ENCODE assay signal across 10 cellular contexts in the genomic region with DNA sequence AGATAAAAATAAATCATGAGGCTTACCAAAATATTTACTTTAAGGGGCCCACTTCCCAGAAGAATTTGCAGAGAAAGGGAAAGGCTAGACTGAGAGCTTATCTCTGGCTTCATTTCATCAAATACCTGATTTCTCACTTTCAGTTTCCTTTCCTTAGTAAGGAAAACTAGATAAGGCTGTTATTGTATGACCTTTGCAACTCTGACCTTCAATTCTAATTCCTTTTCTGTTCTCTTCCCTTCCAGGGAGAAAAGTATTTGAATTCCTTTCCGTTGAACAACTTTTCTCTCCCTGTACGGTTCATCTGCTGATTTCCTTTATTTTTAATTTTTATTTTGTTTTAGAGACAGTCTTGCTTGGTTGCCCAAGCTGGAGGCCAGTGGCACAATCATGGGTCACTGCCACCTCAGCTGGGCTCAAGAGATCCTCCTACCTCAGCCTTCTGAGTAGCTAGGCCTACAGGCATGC. TPM values are rescaled to one million over a fixed set of nuclear protein-coding genes. Genes with fewer than 3 reads are reported as not detected.
DNase-seq lines count a peak whose midpoint lies in the region; ATAC-seq, FAIRE-seq and TF ChIP-seq lines count a peak whose summit lies in the region.
"Had no signal": no experiment of that assay in that cellular context is flagged by ENCODE, and none has a peak within 500 bp of the region (broad histone marks: within the 10 kb centered on the region; RNA-seq: fewer than 3 reads in every experiment).

No MANE protein-coding gene starts in this region.

- H3K4me3 ChIP-seq in adipocyte (ENCODE audit: low read length) (no peak overlapping the region), HepG2 (replicated peaks in 1 of 3; ENCODE audit: insufficient read depth in 1 of 3, low read depth in 2 of 3, low read length in 3 of 3) (peak overlapping the region in 1 of 3 experiments; percentile 26; a peak in 2 of 6 replicates), transverse colon (no peak overlapping the region)
- H3K4me3 ChIP-seq in effector memory CD4-positive, alpha-beta T cell (ENCODE audit: insufficient read depth, low read depth, low read length, poor library complexity, severe bottlenecking) = no peak overlapping the region
- no peak overlapping the region for H3K4me3 ChIP-seq in CD8-positive, alpha-beta T cell (ENCODE audit: low read depth, low read length)
- H3K4me3 ChIP-seq: SJCRH30 had no signal

- TF ChIP-seq POLR2A in HepG2 (IDR thresholded peaks at IDR 0.05; ENCODE audit: insufficient read depth in 1 of 2, low read depth in 2 of 2, low read length in 2 of 2) (no peak), transverse colon (IDR thresholded peaks at IDR 0.05) (no peak)

- H3K4me2 ChIP-seq in HepG2 (ENCODE audit: low read depth, low read length) = peak overlapping the region; percentile 55

- H3K4me1 ChIP-seq in adipocyte (ENCODE audit: control insufficient read depth, insufficient read depth, low read length) = peaks cover 39% of the 10 kb centered on the region
- H3K4me1 ChIP-seq in HepG2 (ENCODE audit: insufficient read depth, low read length) = peaks cover 57% of the 10 kb centered on the region
- peaks cover 3 to 12% (median 10%) of the 10 kb centered on the region in 4 donors for H3K4me1 ChIP-seq in transverse colon
- no peaks in the 10 kb centered on the region for H3K4me1 ChIP-seq in effector memory CD4-positive, alpha-beta T cell (ENCODE audit: control insufficient read depth, insufficient read depth, low read length, poor library complexity, severe bottlenecking)
- H3K4me1 ChIP-seq in CD8-positive, alpha-beta T cell (ENCODE audit: insufficient read depth, low read length) = peaks cover 7% of the 10 kb centered on the region
- H3K4me1 ChIP-seq: SJCRH30 had no signal

- peak overlapping the region; percentile 97 for H3K27ac Mint-ChIP-seq in activated T-cell treated with anti-CD3 and anti-CD28 coated beads, Interleukin-2, amount 50 U/mL, for 24 hours
- no peak overlapping the region for H3K27ac Mint-ChIP-seq in CD8-positive, alpha-beta T cell
- H3K27ac Mint-ChIP-seq: dendritic cell treated with granulocyte-macrophage colony-stimulating factor and Interleukin-4, amounts not matched to agents 40 ng/mL and 50 ng/mL, for 4 days had no signal

- no peak overlapping the region for H3K27ac ChIP-seq in HepG2 (ENCODE audit: extremely low read length, insufficient read depth, low read length)
- H3K27ac ChIP-seq in transverse colon = peak overlapping the region; percentile 47 to 66 (median 57)
- no peak overlapping the region for H3K27ac ChIP-seq in effector memory CD4-positive, alpha-beta T cell (ENCODE audit: insufficient read depth, low read length, poor library complexity, severe bottlenecking)
- no peak overlapping the region for H3K27ac ChIP-seq in CD8-positive, alpha-beta T cell (ENCODE audit: low read depth, low read length)
- H3K27ac ChIP-seq: SJCRH30 had no signal

- ATAC-seq in HepG2 (peak; percentile 23), HG02840 (IDR thresholded peaks at IDR 0.05; ENCODE audit: low FRiP score, unreplicated experiment) (no peak)
- no peak for ATAC-seq in CD8-positive, alpha-beta T cell

- no peaks in the 10 kb centered on the region for H3K79me2 ChIP-seq in HepG2 (ENCODE audit: insufficient read depth, low read length)

- intact Hi-C loops in HepG2 (cut with micrococcal nuclease; ENCODE audit: unreplicated experiment) = no loop called here
- intact Hi-C loops in transverse colon (cut with DNase I; ENCODE audit: low total_unique reads) = no loop called here
- intact Hi-C loops in CD8-positive, alpha-beta T cell (cut with DNase I, micrococcal nuclease) = no loop called here

- peaks cover 21% of the 10 kb centered on the region for H3K36me3 Mint-ChIP-seq in activated T-cell treated with anti-CD3 and anti-CD28 coated beads, Interleukin-2, amount 50 U/mL, for 24 hours (ENCODE audit: low read depth)
- peaks cover 2% of the 10 kb centered on the region for H3K36me3 Mint-ChIP-seq in CD8-positive, alpha-beta T cell

- no peak for TF ChIP-seq CTCF in HepG2 (CRISPR knock-in tag; IDR thresholded peaks at IDR 0.05)
- TF ChIP-seq CTCF in transverse colon (IDR thresholded peaks at IDR 0.05) = no peak
- TF ChIP-seq CTCF in CD8-positive, alpha-beta T cell (IDR thresholded peaks at IDR 0.05) = no peak

- WGBS in HepG2 (ENCODE audit: low lambda C conversion rate) = 3% methylated on average over 2 of the region's 2 CpGs
- WGBS in transverse colon (ENCODE audit: low coverage in 1 of 2), 2 donors = 13 to 20% methylated on average over 2 of the region's 2 CpGs

- H3K36me3 ChIP-seq in adipocyte (ENCODE audit: control insufficient read depth, insufficient read depth, low read length, severe bottlenecking) (peaks cover 9% of the 10 kb centered on the region), HepG2 (replicated peaks in 1 of 2; ENCODE audit: control insufficient read depth in 1 of 2, insufficient read depth in 2 of 2, low read length in 2 of 2) (no peaks in the 10 kb centered on the region), transverse colon (no peaks in the 10 kb centered on the region)
- no peaks in the 10 kb centered on the region for H3K36me3 ChIP-seq in effector memory CD4-positive, alpha-beta T cell (ENCODE audit: control insufficient read depth, insufficient read depth, low read length)
- no peaks in the 10 kb centered on the region for H3K36me3 ChIP-seq in CD8-positive, alpha-beta T cell (ENCODE audit: insufficient read depth, low read length)
- H3K36me3 ChIP-seq: SJCRH30 had no signal

- no peak overlapping the region for H3K4me3 Mint-ChIP-seq in activated T-cell treated with anti-CD3 and anti-CD28 coated beads, Interleukin-2, amount 50 U/mL, for 24 hours
- no peak overlapping the region for H3K4me3 Mint-ChIP-seq in CD8-positive, alpha-beta T cell
- H3K4me3 Mint-ChIP-seq: dendritic cell treated with granulocyte-macrophage colony-stimulating factor and Interleukin-4, amounts not matched to agents 40 ng/mL and 50 ng/mL, for 4 days had no signal

- peak overlapping the region; percentile 29 for H3K9ac ChIP-seq in adipocyte (ENCODE audit: low read length)
- peak overlapping the region; percentile 26; the same call in 1 of the 2 replicates for H3K9ac ChIP-seq in HepG2 (ENCODE audit: insufficient read depth, low read depth, low read length)

- no peak; a peak in 1 of 4 replicates for TF ChIP-seq EP300 in HepG2 (IDR thresholded peaks at IDR 0.05; ENCODE audit: low read depth in 2 of 2, low read length in 2 of 2)
- TF ChIP-seq EP300 in HepG2 (CRISPR knock-in tag; IDR thresholded peaks at IDR 0.05; ENCODE audit: borderline replicate concordance) = no peak
- no peak for TF ChIP-seq EP300 in transverse colon (IDR thresholded peaks at IDR 0.05; ENCODE audit: low read depth)

- POLR2A ChIA-PET in HepG2 (lab: Yijun Ruan, JAX) = interaction anchor here (1.0 to 3.6 kb wide), 3 partner anchors 9 to 108 kb away, joined by 3 to 18 read pairs (median 10); a partner anchor contains a TSS
- POLR2A ChIA-PET in CD8-positive, alpha-beta T cell (lab: Charles Lee) = no interaction called here

- H3K9me3 Mint-ChIP-seq in activated T-cell treated with anti-CD3 and anti-CD28 coated beads, Interleukin-2, amount 50 U/mL, for 24 hours = no peaks in the 10 kb centered on the region
- H3K9me3 Mint-ChIP-seq in CD8-positive, alpha-beta T cell = no peaks in the 10 kb centered on the region
- H3K9me3 Mint-ChIP-seq: dendritic cell treated with granulocyte-macrophage colony-stimulating factor and Interleukin-4, amounts not matched to agents 40 ng/mL and 50 ng/mL, for 4 days had no signal

- no peaks in the 10 kb centered on the region for H3K27me3 ChIP-seq in adipocyte (replicated peaks; ENCODE audit: control insufficient read depth, insufficient read depth, low read length)
- no peaks in the 10 kb centered on the region for H3K27me3 ChIP-seq in HepG2 (ENCODE audit: control insufficient read depth in 1 of 2, insufficient read depth in 2 of 2, low read length in 2 of 2)
- H3K27me3 ChIP-seq in transverse colon = no peaks in the 10 kb centered on the region
- no peaks in the 10 kb centered on the region for H3K27me3 ChIP-seq in effector memory CD4-positive, alpha-beta T cell (replicated peaks; ENCODE audit: control insufficient read depth, insufficient read depth, low read length, poor library complexity, severe bottlenecking)
- no peaks in the 10 kb centered on the region for H3K27me3 ChIP-seq in CD8-positive, alpha-beta T cell (ENCODE audit: insufficient read depth, low read length)
- H3K27me3 ChIP-seq: SJCRH30 had no signal

- DNase-seq in activated T-cell treated with anti-CD3 and anti-CD28 coated beads, Interleukin-2, amount 50 U/mL, for 24 hours = no peak
- DNase-seq in activated T-cell treated with anti-CD3 and anti-CD28 coated beads, Interleukin-2, amount 50 U/mL, for 1 hour = no peak
- DNase-seq in adipocyte (ENCODE audit: low read depth) (peak; percentile 38), HepG2 (ENCODE audit: low spot score) (peak; percentile 60), transverse colon (no peak)
- DNase-seq in effector memory CD4-positive, alpha-beta T cell = no peak
- DNase-seq in CD8-positive, alpha-beta T cell = no peak
- DNase-seq: SJCRH30 had no signal

- peaks cover 46% of the 10 kb centered on the region for H3K4me1 Mint-ChIP-seq in activated T-cell treated with anti-CD3 and anti-CD28 coated beads, Interleukin-2, amount 50 U/mL, for 24 hours (ENCODE audit: low read depth)
- peaks cover 13% of the 10 kb centered on the region for H3K4me1 Mint-ChIP-seq in CD8-positive, alpha-beta T cell (ENCODE audit: low read depth)

- in situ Hi-C loops in HepG2 (cut with HindIII; ENCODE audit: extremely low pct_ligation_motif_present, low pct_unique_long_range_greater_than_20kb) (loop anchor here (10.0 kb wide), 1 partner anchor 209 kb away; a partner anchor contains a TSS), transverse colon (cut with MboI; ENCODE audit: low pct_ligation_motif_present in 1 of 4, low pct_unique_long_range_greater_than_20kb in 1 of 4, low sequenced_read_pairs in 3 of 4) (loop anchor here (5.0 to 10.0 kb wide), 3 partner anchors 87 to 209 kb away; a partner anchor contains a TSS)

- H3K27me3 Mint-ChIP-seq in activated T-cell treated with anti-CD3 and anti-CD28 coated beads, Interleukin-2, amount 50 U/mL, for 24 hours = no peaks in the 10 kb centered on the region
- H3K27me3 Mint-ChIP-seq in CD8-positive, alpha-beta T cell (ENCODE audit: low read depth) = no peaks in the 10 kb centered on the region
- H3K27me3 Mint-ChIP-seq: dendritic cell treated with granulocyte-macrophage colony-stimulating factor and Interleukin-4, amounts not matched to agents 40 ng/mL and 50 ng/mL, for 4 days had no signal

- H3K9me3 ChIP-seq in adipocyte (ENCODE audit: control insufficient read depth, low read length) = no peaks in the 10 kb centered on the region
- H3K9me3 ChIP-seq in HepG2 (ENCODE audit: low read length) = no peaks in the 10 kb centered on the region
- no peaks in the 10 kb centered on the region for H3K9me3 ChIP-seq in transverse colon
- no peaks in the 10 kb centered on the region for H3K9me3 ChIP-seq in effector memory CD4-positive, alpha-beta T cell (ENCODE audit: control insufficient read depth, low read length)
- H3K9me3 ChIP-seq in CD8-positive, alpha-beta T cell (ENCODE audit: low read length) = no peaks in the 10 kb centered on the region
- H3K9me3 ChIP-seq: SJCRH30 had no signal

- FAIRE-seq in HepG2 (lab: Jason Lieb, UNC) = no peak

- H2AFZ ChIP-seq in HepG2 (ENCODE audit: low read length) = no peak overlapping the region

- BruUV-seq in HepG2 (replicated peaks; lab: Mats Ljungman, UMichigan) = no TSS peak

- CTCF ChIA-PET in HepG2 (lab: Yijun Ruan, JAX; ENCODE audit: low intra/inter-chr PET ratio, low total read pairs) = no interaction called here
- CTCF ChIA-PET in CD8-positive, alpha-beta T cell (lab: Charles Lee) = interaction anchor here (1.1 to 2.7 kb wide), 6 partner anchors 10 to 206 kb away, joined by 3 to 12 read pairs (median 5); a partner anchor contains a TSS

- no peak for TF ChIP-seq RAD21 in HepG2 (CRISPR knock-in tag; IDR thresholded peaks at IDR 0.05)

- H4K20me1 ChIP-seq in HepG2 (ENCODE audit: insufficient read depth, low read length) = no peaks in the 10 kb centered on the region

RNA-seq across cellular contexts. Expression of a gene that starts 7.1 kb away (rescaled TPM):
- total RNA-seq in HepG2 (2016; rRNA removed; fragmentation: Illumina TruSeq; extraction: Trizol) (5.8 and 6.4 TPM in 2 replicates), transverse colon (10 to 100 TPM in 3 of 4 donors, 1 to 10 TPM in 1; 7.6 to 29.5 (median 16.6) TPM)
- 1.8 and 2.2 TPM in 2 replicates for total RNA-seq in HepG2 (2016; cell fraction: cytosol; rRNA removed; fragmentation: Illumina TruSeq; extraction: Trizol; ENCODE audit: low read depth)
- total RNA-seq in HepG2 (2016; cell fraction: insoluble cytoplasmic fraction; rRNA removed; fragmentation: Illumina TruSeq; extraction: Trizol) = 6.2 and 6.4 TPM in 2 replicates
- 2.6 and 2.9 TPM in 2 replicates for total RNA-seq in HepG2 (2016; cell fraction: membrane; rRNA removed; fragmentation: Illumina TruSeq; extraction: Trizol)
- total RNA-seq in HepG2 (2016; cell fraction: nucleus; rRNA removed; fragmentation: Illumina TruSeq; extraction: Trizol) = 3.7 and 5.2 TPM in 2 replicates
- 15.2 and 18.6 TPM in 2 replicates for polyA plus RNA-seq in HepG2 (2011; rRNA removed)
- polyA plus RNA-seq in HepG2 (2011; cell fraction: cytosol; rRNA removed) = 11.0 and 12.7 TPM in 2 replicates
- polyA plus RNA-seq in HepG2 (2011; cell fraction: nucleus; rRNA removed) = 12.6 and 12.8 TPM in 2 replicates
- 16.4 and 17.0 TPM in 2 replicates for polyA plus RNA-seq in HepG2 (2012)
- polyA plus RNA-seq in HepG2 (2016; cell fraction: cytosol; fragmentation: Illumina TruSeq; extraction: Trizol; ENCODE audit: low read depth) = 0.76 and 0.80 TPM in 2 replicates
- 6.2 and 8.2 TPM in 2 replicates for polyA plus RNA-seq in HepG2 (2016; cell fraction: insoluble cytoplasmic fraction; fragmentation: Illumina TruSeq; extraction: Trizol; ENCODE audit: low read depth)
- 1.8 and 2.3 TPM in 2 replicates for polyA plus RNA-seq in HepG2 (2016; cell fraction: membrane; fragmentation: Illumina TruSeq; extraction: Trizol; ENCODE audit: low read depth)
- 6.6 and 7.1 TPM in 2 replicates for polyA plus RNA-seq in HepG2 (2016; cell fraction: nucleus; fragmentation: Illumina TruSeq; extraction: Trizol; ENCODE audit: insufficient read depth, low read depth)
- polyA minus RNA-seq in HepG2 (2011; rRNA and poly(A)+ RNA removed; ENCODE audit: low replicate concordance) = 5.6 and 21.2 TPM in 2 replicates
- 12.4 and 13.2 TPM in 2 replicates for polyA minus RNA-seq in HepG2 (2011; cell fraction: cytosol; rRNA and poly(A)+ RNA removed)
- polyA minus RNA-seq in HepG2 (2011; cell fraction: nucleus; rRNA and poly(A)+ RNA removed) = 33.3 and 36.6 TPM in 2 replicates
- total RNA-seq in CD8-positive, alpha-beta T cell = 10 to 100 TPM; 14.9 to 15.0 TPM

RNA-seq across cellular contexts. Expression of a gene that starts 19.2 kb away (rescaled TPM):
- total RNA-seq in HepG2 (2016; rRNA removed; fragmentation: Illumina TruSeq; extraction: Trizol) = 13.7 and 20.1 TPM in 2 replicates
- total RNA-seq in HepG2 (2016; cell fraction: cytosol; rRNA removed; fragmentation: Illumina TruSeq; extraction: Trizol; ENCODE audit: low read depth) = 3.2 and 5.5 TPM in 2 replicates
- total RNA-seq in HepG2 (2016; cell fraction: insoluble cytoplasmic fraction; rRNA removed; fragmentation: Illumina TruSeq; extraction: Trizol) = 12.8 and 20.3 TPM in 2 replicates
- 13.7 and 15.4 TPM in 2 replicates for total RNA-seq in HepG2 (2016; cell fraction: membrane; rRNA removed; fragmentation: Illumina TruSeq; extraction: Trizol)
- total RNA-seq in HepG2 (2016; cell fraction: nucleus; rRNA removed; fragmentation: Illumina TruSeq; extraction: Trizol) = 7.4 and 8.0 TPM in 2 replicates
- 7.8 and 8.6 TPM in 2 replicates for polyA plus RNA-seq in HepG2 (2011; rRNA removed)
- polyA plus RNA-seq in HepG2 (2011; cell fraction: cytosol; rRNA removed) = 5.0 and 8.2 TPM in 2 replicates
- 2.4 and 2.6 TPM in 2 replicates for polyA plus RNA-seq in HepG2 (2011; cell fraction: nucleus; rRNA removed)
- 5.6 and 7.7 TPM in 2 replicates for polyA plus RNA-seq in HepG2 (2012)
- 3.9 and 5.1 TPM in 2 replicates for polyA plus RNA-seq in HepG2 (2016; cell fraction: cytosol; fragmentation: Illumina TruSeq; extraction: Trizol; ENCODE audit: low read depth)
- polyA plus RNA-seq in HepG2 (2016; cell fraction: insoluble cytoplasmic fraction; fragmentation: Illumina TruSeq; extraction: Trizol; ENCODE audit: low read depth) = 14.3 and 17.9 TPM in 2 replicates
- 8.0 and 9.8 TPM in 2 replicates for polyA plus RNA-seq in HepG2 (2016; cell fraction: membrane; fragmentation: Illumina TruSeq; extraction: Trizol; ENCODE audit: low read depth)
- 12.9 and 13.7 TPM in 2 replicates for polyA plus RNA-seq in HepG2 (2016; cell fraction: nucleus; fragmentation: Illumina TruSeq; extraction: Trizol; ENCODE audit: insufficient read depth, low read depth)
- polyA minus RNA-seq in HepG2 (2011; rRNA and poly(A)+ RNA removed; ENCODE audit: low replicate concordance) = 3.9 and 9.8 TPM in 2 replicates
- polyA minus RNA-seq in HepG2 (2011; cell fraction: cytosol; rRNA and poly(A)+ RNA removed) = 4.0 and 4.7 TPM in 2 replicates
- polyA minus RNA-seq in HepG2 (2011; cell fraction: nucleus; rRNA and poly(A)+ RNA removed) = 5.2 and 5.7 TPM in 2 replicates
- total RNA-seq in transverse colon = 10 to 100 TPM in 3 of 4 donors, not detected in 1; 11.1 to 16.9 (median 16.7) TPM
- 1 to 10 TPM; 6.4 to 8.9 TPM for total RNA-seq in CD8-positive, alpha-beta T cell

RNA-seq across cellular contexts. Expression of a gene that starts 19.5 kb away (rescaled TPM):
- total RNA-seq in HepG2 (2016; rRNA removed; fragmentation: Illumina TruSeq; extraction: Trizol) (15.4 and 21.5 TPM in 2 replicates), transverse colon (10 to 100 TPM in 3 of 4 donors, 1 to 10 TPM in 1; 9.2 to 25.1 (median 18.8) TPM)
- 3.9 and 5.5 TPM in 2 replicates for total RNA-seq in HepG2 (2016; cell fraction: cytosol; rRNA removed; fragmentation: Illumina TruSeq; extraction: Trizol; ENCODE audit: low read depth)
- 19.2 and 23.3 TPM in 2 replicates for total RNA-seq in HepG2 (2016; cell fraction: insoluble cytoplasmic fraction; rRNA removed; fragmentation: Illumina TruSeq; extraction: Trizol)
- 14.8 and 15.2 TPM in 2 replicates for total RNA-seq in HepG2 (2016; cell fraction: membrane; rRNA removed; fragmentation: Illumina TruSeq; extraction: Trizol)
- total RNA-seq in HepG2 (2016; cell fraction: nucleus; rRNA removed; fragmentation: Illumina TruSeq; extraction: Trizol) = 13.3 and 14.6 TPM in 2 replicates
- 10.5 and 16.2 TPM in 2 replicates for polyA plus RNA-seq in HepG2 (2011; rRNA removed)
- polyA plus RNA-seq in HepG2 (2011; cell fraction: cytosol; rRNA removed) = 8.2 and 12.1 TPM in 2 replicates
- polyA plus RNA-seq in HepG2 (2011; cell fraction: nucleus; rRNA removed) = 4.6 and 7.8 TPM in 2 replicates
- 7.4 and 10.0 TPM in 2 replicates for polyA plus RNA-seq in HepG2 (2012)
- 3.0 and 5.0 TPM in 2 replicates for polyA plus RNA-seq in HepG2 (2016; cell fraction: cytosol; fragmentation: Illumina TruSeq; extraction: Trizol; ENCODE audit: low read depth)
- 19.5 and 20.3 TPM in 2 replicates for polyA plus RNA-seq in HepG2 (2016; cell fraction: insoluble cytoplasmic fraction; fragmentation: Illumina TruSeq; extraction: Trizol; ENCODE audit: low read depth)
- polyA plus RNA-seq in HepG2 (2016; cell fraction: membrane; fragmentation: Illumina TruSeq; extraction: Trizol; ENCODE audit: low read depth) = 9.1 and 11.4 TPM in 2 replicates
- polyA plus RNA-seq in HepG2 (2016; cell fraction: nucleus; fragmentation: Illumina TruSeq; extraction: Trizol; ENCODE audit: insufficient read depth, low read depth) = 20.1 and 20.2 TPM in 2 replicates
- 11.7 and 17.4 TPM in 2 replicates for polyA minus RNA-seq in HepG2 (2011; rRNA and poly(A)+ RNA removed; ENCODE audit: low replicate concordance)
- polyA minus RNA-seq in HepG2 (2011; cell fraction: cytosol; rRNA and poly(A)+ RNA removed) = 4.1 and 6.0 TPM in 2 replicates
- polyA minus RNA-seq in HepG2 (2011; cell fraction: nucleus; rRNA and poly(A)+ RNA removed) = 17.5 and 18.9 TPM in 2 replicates
- 10 to 100 TPM; 18.3 to 20.4 TPM for total RNA-seq in CD8-positive, alpha-beta T cell

Comparison
In these comparisons a context has a peak if more than half of its experiments do, and no peak if none do; other contexts are left out.
1. DNase-seq: peak in adipocyte (single experiment) and HepG2 (single experiment); none in activated T-cell treated with anti-CD3 and anti-CD28 coated beads, Interleukin-2, amount 50 U/mL, for 24 hours (single experiment), activated T-cell treated with anti-CD3 and anti-CD28 coated beads, Interleukin-2, amount 50 U/mL, for 1 hour (single experiment), transverse colon (single experiment), effector memory CD4-positive, alpha-beta T cell (0 of 3) and CD8-positive, alpha-beta T cell (0 of 7).
2. H3K27ac ChIP-seq: peak in transverse colon (4 of 4); none in HepG2 (single experiment), effector memory CD4-positive, alpha-beta T cell (single experiment) and CD8-positive, alpha-beta T cell (single experiment).